Comparison of ENCODE assay signal across 1 cellular context in the genomic region with DNA sequence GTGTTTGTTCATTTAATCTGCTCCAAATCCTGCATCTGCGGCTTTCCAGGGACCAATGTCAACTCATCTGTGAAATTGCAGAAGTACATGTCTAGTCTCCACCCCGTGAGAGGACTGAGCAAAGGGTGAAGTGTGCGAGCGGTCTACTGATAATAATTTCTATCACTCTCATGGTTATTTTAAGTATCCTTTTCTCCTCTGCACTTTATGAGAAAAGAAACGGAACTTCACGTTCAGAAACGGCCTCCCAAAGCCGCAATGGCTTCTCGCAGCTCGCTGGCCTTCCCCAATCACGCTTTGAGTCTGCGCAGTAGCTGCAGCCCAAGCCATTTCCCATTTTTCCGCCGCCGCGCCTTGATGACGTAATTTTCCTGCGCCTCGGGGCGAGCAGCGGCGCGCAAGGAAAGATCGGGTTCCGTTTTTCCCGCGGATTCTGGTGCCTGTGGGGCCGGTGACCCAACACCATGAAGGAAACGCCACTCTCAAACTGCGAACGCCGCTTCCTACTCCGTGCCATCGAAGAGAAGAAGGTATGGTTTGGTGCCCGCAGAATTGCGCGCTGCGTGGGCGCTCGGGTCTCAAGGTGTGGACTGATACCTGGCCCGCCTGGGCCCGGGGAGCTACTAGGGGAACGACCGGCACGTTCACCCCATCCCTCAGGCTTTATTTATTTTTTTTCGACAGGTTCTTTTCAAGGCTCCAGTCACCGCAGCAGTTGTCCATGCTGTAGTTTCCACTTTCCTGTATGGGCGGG.
TF ChIP-seq lines count a peak whose summit lies in the region.

A gene with protein sequence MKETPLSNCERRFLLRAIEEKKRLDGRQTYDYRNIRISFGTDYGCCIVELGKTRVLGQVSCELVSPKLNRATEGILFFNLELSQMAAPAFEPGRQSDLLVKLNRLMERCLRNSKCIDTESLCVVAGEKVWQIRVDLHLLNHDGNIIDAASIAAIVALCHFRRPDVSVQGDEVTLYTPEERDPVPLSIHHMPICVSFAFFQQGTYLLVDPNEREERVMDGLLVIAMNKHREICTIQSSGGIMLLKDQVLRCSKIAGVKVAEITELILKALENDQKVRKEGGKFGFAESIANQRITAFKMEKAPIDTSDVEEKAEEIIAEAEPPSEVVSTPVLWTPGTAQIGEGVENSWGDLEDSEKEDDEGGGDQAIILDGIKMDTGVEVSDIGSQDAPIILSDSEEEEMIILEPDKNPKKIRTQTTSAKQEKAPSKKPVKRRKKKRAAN (plus strand): TSS at position 363 of the 754 bp plus-strand sequence. CDS start 102 bp downstream, at position 465.

TF ChIP-seq in SK-N-SH treated with all-trans-retinoic acid at 6 μM for 48 hours, 23 proteins besides CTCF, POLR2A, EP300 and RAD21 (continued from another document):
- TF ChIP-seq, protein P1, sequence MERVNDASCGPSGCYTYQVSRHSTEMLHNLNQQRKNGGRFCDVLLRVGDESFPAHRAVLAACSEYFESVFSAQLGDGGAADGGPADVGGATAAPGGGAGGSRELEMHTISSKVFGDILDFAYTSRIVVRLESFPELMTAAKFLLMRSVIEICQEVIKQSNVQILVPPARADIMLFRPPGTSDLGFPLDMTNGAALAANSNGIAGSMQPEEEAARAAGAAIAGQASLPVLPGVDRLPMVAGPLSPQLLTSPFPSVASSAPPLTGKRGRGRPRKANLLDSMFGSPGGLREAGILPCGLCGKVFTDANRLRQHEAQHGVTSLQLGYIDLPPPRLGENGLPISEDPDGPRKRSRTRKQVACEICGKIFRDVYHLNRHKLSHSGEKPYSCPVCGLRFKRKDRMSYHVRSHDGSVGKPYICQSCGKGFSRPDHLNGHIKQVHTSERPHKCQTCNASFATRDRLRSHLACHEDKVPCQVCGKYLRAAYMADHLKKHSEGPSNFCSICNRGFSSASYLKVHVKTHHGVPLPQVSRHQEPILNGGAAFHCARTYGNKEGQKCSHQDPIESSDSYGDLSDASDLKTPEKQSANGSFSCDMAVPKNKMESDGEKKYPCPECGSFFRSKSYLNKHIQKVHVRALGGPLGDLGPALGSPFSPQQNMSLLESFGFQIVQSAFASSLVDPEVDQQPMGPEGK (CRISPR knock-in tag; IDR thresholded peaks at IDR 0.05; ENCODE audit: borderline replicate concordance), result no peak
